In genomic region chr15:89822030-89822429, GRCh38 we compare ENCODE assay signal across 14 cellular contexts. TPM values are rescaled to one million over a fixed set of nuclear protein-coding genes. Genes with fewer than 3 reads are reported as not detected.
DNase-seq lines count a peak whose midpoint lies in the region; ATAC-seq and TF ChIP-seq lines count a peak whose summit lies in the region.
"Had no signal": no experiment of that assay in that cellular context is flagged by ENCODE, and none has a peak within 500 bp of the region (broad histone marks: within the 10 kb centered on the region; RNA-seq: fewer than 3 reads in every experiment).

No MANE protein-coding gene starts in this region.

- no peaks in the 10 kb centered on the region for H3K79me2 ChIP-seq in ACC112 (ENCODE audit: control insufficient read depth, insufficient read depth, low read length, unreplicated experiment)
- H3K79me2 ChIP-seq in Karpas-422 (ENCODE audit: low read length): no peaks in the 10 kb centered on the region

- in situ Hi-C loops in GM13976 (cut with MboI; ENCODE audit: low sequenced_read_pairs, unreplicated experiment): no loop called here

- no peaks in the 10 kb centered on the region for H3K9me3 ChIP-seq in Karpas-422 (ENCODE audit: low read length)

- no peak overlapping the region for H3K9ac ChIP-seq in Karpas-422 (ENCODE audit: low read length)

- peak; percentile 37 for DNase-seq in GM13976 (ENCODE audit: low spot score)
- DNase-seq in RPMI8226: peak; percentile 30
- peak; percentile 42 for DNase-seq in kidney tubule cell (ENCODE audit: low spot score)
- DNase-seq in Karpas-422: no peak
- DNase-seq in NOMO-1 treated with dmso at 0.1 percent for 144 hours (lab: John Stamatoyannopoulos, UW; ENCODE audit: unreplicated experiment): no peak
- DNase-seq in caudate nucleus (lab: John Stamatoyannopoulos, UW): no peak
- DNase-seq: activated CD4-positive, CD25-positive, alpha-beta regulatory T cell; activated naive CD4-positive, alpha-beta T cell treated with anti-CD3 and anti-CD28 coated beads for 36 hours; MV-4-11; stimulated activated naive CD4-positive, alpha-beta T cell had no signal

- no peak overlapping the region for H3K4me2 ChIP-seq in Karpas-422 (ENCODE audit: low read depth, low read length, poor library complexity, severe bottlenecking)

- H3K9me2 ChIP-seq in Karpas-422 (replicated peaks; ENCODE audit: insufficient read depth, low read length): no peaks in the 10 kb centered on the region

- H3K27me3 ChIP-seq in ACC112 (ENCODE audit: insufficient read depth, low read length) (no peaks in the 10 kb centered on the region), Karpas-422 (ENCODE audit: low read length) (no peaks in the 10 kb centered on the region)

- H3K4me3 ChIP-seq in ACC112 (ENCODE audit: low read depth, low read length) (no peak overlapping the region), Karpas-422 (ENCODE audit: low read length) (no peak overlapping the region)
- H3K4me3 ChIP-seq: lung had no signal

- H3K4me1 ChIP-seq in ACC112 (ENCODE audit: control insufficient read depth, insufficient read depth, low read length, unreplicated experiment) (peaks cover 46% of the 10 kb centered on the region), Karpas-422 (ENCODE audit: low read length) (no peaks in the 10 kb centered on the region)

- H3K36me3 ChIP-seq in ACC112 (ENCODE audit: insufficient read depth, low read length) (no peaks in the 10 kb centered on the region), Karpas-422 (ENCODE audit: insufficient read depth, low read length) (no peaks in the 10 kb centered on the region)

- no peak for TF ChIP-seq CTCF in GM13976 (IDR thresholded peaks at IDR 0.05; ENCODE audit: borderline replicate concordance, control extremely low read depth, extremely low read depth, insufficient read depth, missing control alignments)

- no peak for ATAC-seq in HG03460 (IDR thresholded peaks at IDR 0.05; ENCODE audit: unreplicated experiment)

- H3K27ac ChIP-seq in ACC112 (ENCODE audit: low read depth, low read length) (peak overlapping the region; percentile 89), Karpas-422 (ENCODE audit: low read length) (no peak overlapping the region), caudate nucleus (ENCODE audit: low read depth, low read length) (no peak overlapping the region)

- H4K20me1 ChIP-seq in Karpas-422 (ENCODE audit: insufficient read depth, low read depth, low read length): no peaks in the 10 kb centered on the region

- H2AFZ ChIP-seq in ACC112 (ENCODE audit: low read length, unreplicated experiment): no peak overlapping the region
- no peak overlapping the region for H2AFZ ChIP-seq in Karpas-422 (ENCODE audit: low read length)

RNA-seq across cellular contexts. Expression of gene ANPEP, which starts 7.4 kb away (rescaled TPM):
- total RNA-seq in Karpas-422 (2014; rRNA removed; shearing (Covaris generic); ENCODE audit: low replicate concordance): 0.58 TPM in 1 of 2 replicates, not detected in the other
- total RNA-seq: activated naive CD4-positive, alpha-beta T cell treated with anti-CD3 and anti-CD28 coated beads for 36 hours had no signal

RNA-seq across cellular contexts. Expression of gene MESP2, which starts 45.9 kb away (rescaled TPM):
- not detected in 2 replicates for total RNA-seq in Karpas-422 (2014; rRNA removed; shearing (Covaris generic); ENCODE audit: low replicate concordance)
- total RNA-seq: activated naive CD4-positive, alpha-beta T cell treated with anti-CD3 and anti-CD28 coated beads for 36 hours; frontal cortex had no signal

Comparison
In these comparisons a context has a peak if more than half of its experiments do, and no peak if none do; other contexts are left out.
1. DNase-seq: peak in GM13976 (single experiment), RPMI8226 (single experiment) and kidney tubule cell (single experiment); none in Karpas-422 (single experiment), NOMO-1 treated with dmso at 0.1 percent for 144 hours (single experiment) and caudate nucleus (0 of 61).